Comparison of ENCODE assay signal across 19 cellular contexts in the genomic region with DNA sequence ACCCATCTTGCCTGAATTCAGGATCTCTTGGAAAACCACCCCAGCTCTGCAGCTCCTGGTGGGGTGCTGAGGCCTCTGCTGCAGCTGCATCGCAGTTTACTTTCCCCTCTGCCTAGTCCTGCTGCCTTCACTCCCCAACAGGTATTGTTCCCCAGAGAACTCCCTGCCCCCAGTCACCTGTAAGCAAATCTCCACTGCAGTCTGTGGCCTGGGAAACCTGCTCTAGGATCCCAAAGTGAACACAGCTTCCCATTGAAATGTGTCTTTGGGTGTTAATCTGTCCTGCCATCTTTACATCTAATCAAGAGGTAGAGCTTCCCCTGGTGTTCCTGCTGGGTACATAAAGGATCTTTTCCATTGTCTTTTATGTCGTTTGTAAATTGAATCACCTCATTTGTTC.
"Had no signal": no experiment of that assay in that cellular context is flagged by ENCODE, and none has a peak within 500 bp of the region (broad histone marks: within the 10 kb centered on the region; RNA-seq: fewer than 3 reads in every experiment).

No MANE protein-coding gene starts in this region.

- DNase-seq: activated B cell treated with CpG ODN at 0.5 μM for 24 hours; activated CD4-positive, alpha-beta T cell treated with anti-CD3 and anti-CD28 coated beads for 48 hours; activated CD8-positive, alpha-beta memory T cell treated with anti-CD3 and anti-CD28 coated beads, Interleukin-2, amount 50 U/mL, for 48 hours; activated CD8-positive, alpha-beta T cell treated with anti-CD3 and anti-CD28 coated beads for 36 hours; activated gamma-delta T cell treated with Interleukin-2 at 50 U/mL for 16 hours; amniotic stem cell; dorsolateral prefrontal cortex; erythroblast; gastrocnemius medialis; heart left ventricle; islet precursor cell; ovary had no signal

- H3K27ac Mint-ChIP-seq: activated B cell treated with CpG ODN at 0.5 μM for 24 hours; activated CD8-positive, alpha-beta T cell treated with anti-CD3 and anti-CD28 coated beads for 36 hours; activated naive CD8-positive, alpha-beta T cell; stimulated activated naive CD8-positive, alpha-beta T cell treated with anti-CD3 and anti-CD28 coated beads, Interleukin-15, Interleukin-2, amounts not matched to agents 100 ng/mL and 50 ng/mL, for 24 hours; type B pancreatic cell had no signal

- ATAC-seq: activated CD8-positive, alpha-beta T cell treated with anti-CD3 and anti-CD28 coated beads for 36 hours; gastrocnemius medialis; heart left ventricle; sciatic nerve had no signal

- H3K4me1 Mint-ChIP-seq: activated B cell treated with CpG ODN at 0.5 μM for 24 hours, neural crest cell had no signal

- H3K4me3 Mint-ChIP-seq: activated B cell treated with CpG ODN at 0.5 μM for 24 hours; activated CD8-positive, alpha-beta T cell treated with anti-CD3 and anti-CD28 coated beads for 36 hours; activated naive CD8-positive, alpha-beta T cell; neural crest cell; stimulated activated naive CD8-positive, alpha-beta T cell treated with anti-CD3 and anti-CD28 coated beads, Interleukin-15, Interleukin-2, amounts not matched to agents 100 ng/mL and 50 ng/mL, for 24 hours; type B pancreatic cell had no signal

- H3K9me3 Mint-ChIP-seq: activated B cell treated with CpG ODN at 0.5 μM for 24 hours; activated CD8-positive, alpha-beta T cell treated with anti-CD3 and anti-CD28 coated beads for 36 hours; neural crest cell; stimulated activated naive CD8-positive, alpha-beta T cell treated with anti-CD3 and anti-CD28 coated beads, Interleukin-15, Interleukin-2, amounts not matched to agents 100 ng/mL and 50 ng/mL, for 24 hours; type B pancreatic cell had no signal

- H3K9me3 ChIP-seq: gastrocnemius medialis, heart left ventricle, ovary, suprapubic skin had no signal

- H3K27ac ChIP-seq: dorsolateral prefrontal cortex, gastrocnemius medialis, heart left ventricle, ovary, suprapubic skin had no signal

- H3K4me1 ChIP-seq: gastrocnemius medialis had no signal

- H3K36me3 Mint-ChIP-seq: type B pancreatic cell had no signal

- H3K36me3 ChIP-seq: gastrocnemius medialis, heart left ventricle, ovary, suprapubic skin had no signal

- H3K27me3 Mint-ChIP-seq: activated B cell treated with CpG ODN at 0.5 μM for 24 hours; activated CD8-positive, alpha-beta T cell treated with anti-CD3 and anti-CD28 coated beads for 36 hours; activated naive CD8-positive, alpha-beta T cell; stimulated activated naive CD8-positive, alpha-beta T cell treated with anti-CD3 and anti-CD28 coated beads, Interleukin-15, Interleukin-2, amounts not matched to agents 100 ng/mL and 50 ng/mL, for 24 hours; type B pancreatic cell had no signal

- H3K27me3 ChIP-seq: dorsolateral prefrontal cortex, gastrocnemius medialis, heart left ventricle, ovary, suprapubic skin had no signal

- H3K4me3 ChIP-seq: dorsolateral prefrontal cortex, gastrocnemius medialis, heart left ventricle, lung, ovary, suprapubic skin had no signal
